In the genomic region with DNA sequence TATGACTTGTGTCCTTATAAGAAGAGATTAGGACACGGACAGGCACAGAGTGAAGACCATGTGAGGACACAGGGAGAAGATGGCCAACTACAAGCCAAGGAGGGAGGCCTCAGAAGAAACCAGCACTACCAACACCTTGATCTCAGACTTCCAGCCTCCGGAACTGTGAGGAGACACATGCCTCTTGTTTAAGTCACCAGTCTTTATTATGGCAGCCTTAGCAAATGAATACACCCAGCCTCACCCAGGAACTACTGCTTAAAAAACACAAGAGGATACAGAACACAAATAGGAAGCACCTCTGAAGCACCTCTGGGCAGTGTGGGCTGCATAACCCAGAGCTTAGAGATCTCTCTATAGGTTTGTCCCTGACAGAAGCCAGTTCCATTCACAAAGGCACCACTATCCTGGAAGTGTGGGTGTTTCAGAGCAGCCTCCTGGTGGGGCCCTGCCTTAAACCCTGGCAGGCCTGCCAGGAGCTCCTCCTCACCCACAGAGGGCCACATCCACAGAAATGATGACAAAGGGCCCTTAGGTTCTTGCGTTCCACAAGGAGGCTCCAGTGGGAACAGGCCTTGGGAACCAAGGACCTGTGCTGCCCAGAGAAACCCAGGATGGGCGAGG, we compare ENCODE assay signal across 10 cellular contexts. TPM values are rescaled to one million over a fixed set of nuclear protein-coding genes. Genes with fewer than 3 reads are reported as not detected.
DNase-seq lines count a peak whose midpoint lies in the region; ATAC-seq, FAIRE-seq and TF ChIP-seq lines count a peak whose summit lies in the region.
"Had no signal": no experiment of that assay in that cellular context is flagged by ENCODE, and none has a peak within 500 bp of the region (broad histone marks: within the 10 kb centered on the region; RNA-seq: fewer than 3 reads in every experiment).

No MANE protein-coding gene starts in this region.

- peaks cover 8% of the 10 kb centered on the region for H3K4me1 Mint-ChIP-seq in endodermal cell
- no peaks in the 10 kb centered on the region for H3K4me1 Mint-ChIP-seq in CD4-positive, alpha-beta memory T cell

- intact Hi-C loops in heart left ventricle (cut with DNase I): loop anchor here in 1 of 10 donors (10.0 kb wide), 1 partner anchor 52 kb away; no protein-coding TSS in a partner anchor
- intact Hi-C loops in left cardiac atrium (cut with DNase I): no loop called here
- intact Hi-C loops in vagina (cut with DNase I): no loop called here
- intact Hi-C loops in CD4-positive, alpha-beta memory T cell (cut with micrococcal nuclease): no loop called here

- no peaks in the 10 kb centered on the region for H3K36me3 ChIP-seq in heart left ventricle
- no peaks in the 10 kb centered on the region for H3K36me3 ChIP-seq in endodermal cell (ENCODE audit: control insufficient read depth, insufficient read depth, low read length)
- no peaks in the 10 kb centered on the region for H3K36me3 ChIP-seq in muscle layer of duodenum (ENCODE audit: control insufficient read depth in 1 of 2, insufficient read depth in 2 of 2, low read length in 2 of 2)
- no peaks in the 10 kb centered on the region for H3K36me3 ChIP-seq in vagina
- H3K36me3 ChIP-seq in CD4-positive, alpha-beta memory T cell (ENCODE audit: insufficient read depth, low read length): no peaks in the 10 kb centered on the region

- no peak overlapping the region for H3K27ac Mint-ChIP-seq in endodermal cell
- H3K27ac Mint-ChIP-seq in CD4-positive, alpha-beta memory T cell: no peak overlapping the region

- TF ChIP-seq CTCF in heart left ventricle (IDR thresholded peaks at IDR 0.05): no peak
- TF ChIP-seq CTCF in endodermal cell (conservative IDR thresholded peaks at IDR 0.05): no peak
- TF ChIP-seq CTCF in vagina (IDR thresholded peaks at IDR 0.05): no peak
- TF ChIP-seq CTCF in D721Med (IDR thresholded peaks at IDR 0.05; ENCODE audit: insufficient read depth, missing control alignments): no peak

- no peak overlapping the region for H3K4me3 ChIP-seq in heart left ventricle
- H3K4me3 ChIP-seq in endodermal cell (ENCODE audit: low read length): no peak overlapping the region
- no peak overlapping the region for H3K4me3 ChIP-seq in muscle layer of duodenum (ENCODE audit: low read depth in 1 of 2, low read length in 2 of 2)
- H3K4me3 ChIP-seq in vagina: no peak overlapping the region
- H3K4me3 ChIP-seq in CD4-positive, alpha-beta memory T cell (ENCODE audit: low read length in 2 of 2): no peak overlapping the region

- H3K27ac ChIP-seq in heart left ventricle: peak overlapping the region in 11 of 12 donors; percentile 53 to 89 (median 65)
- H3K27ac ChIP-seq in endodermal cell (ENCODE audit: low read depth, low read length): no peak overlapping the region
- peak overlapping the region; percentile 89 for H3K27ac ChIP-seq in muscle layer of duodenum (ENCODE audit: low read length)
- peak overlapping the region; percentile 82 for H3K27ac ChIP-seq in vagina
- H3K27ac ChIP-seq in CD4-positive, alpha-beta memory T cell (ENCODE audit: low read depth, low read length): no peak overlapping the region

- FAIRE-seq in D721Med (lab: Jason Lieb, UNC): no peak

- CTCF ChIA-PET in CD4-positive, alpha-beta memory T cell (lab: Charles Lee; ENCODE audit: partially characterized antibody): interaction anchor here (0.9 kb wide), 1 partner anchor 53 kb away, joined by 3 read pairs; no protein-coding TSS in a partner anchor

- TF ChIP-seq POLR2A in heart left ventricle (IDR thresholded peaks at IDR 0.05): no peak
- no peak for TF ChIP-seq POLR2A in vagina (IDR thresholded peaks at IDR 0.05)

- POLR2A ChIA-PET in CD4-positive, alpha-beta memory T cell (lab: Charles Lee; ENCODE audit: partially characterized antibody): no interaction called here

- H3K4me3 Mint-ChIP-seq in endodermal cell: no peak overlapping the region
- H3K4me3 Mint-ChIP-seq in CD4-positive, alpha-beta memory T cell: no peak overlapping the region

- H3K27me3 ChIP-seq in heart left ventricle (no peaks in the 10 kb centered on the region), endodermal cell (ENCODE audit: control insufficient read depth, insufficient read depth, low read length, poor library complexity, severe bottlenecking) (no peaks in the 10 kb centered on the region), muscle layer of duodenum (ENCODE audit: low read depth, low read length) (no peaks in the 10 kb centered on the region), vagina (no peaks in the 10 kb centered on the region)
- H3K27me3 ChIP-seq in CD4-positive, alpha-beta memory T cell (ENCODE audit: insufficient read depth, low read length): no peaks in the 10 kb centered on the region

- peaks cover 5% of the 10 kb centered on the region for H3K9me3 Mint-ChIP-seq in endodermal cell
- peaks cover 0 to 3% (median 0%) of the 10 kb centered on the region in 8 donors for H3K9me3 Mint-ChIP-seq in CD4-positive, alpha-beta memory T cell

- H3K9ac ChIP-seq in endodermal cell (ENCODE audit: extremely low read depth, low read length, poor library complexity, severe bottlenecking): no peak overlapping the region

- H3K4me1 ChIP-seq in heart left ventricle: peaks cover 0 to 15% (median 11%) of the 10 kb centered on the region in 12 donors
- H3K4me1 ChIP-seq in endodermal cell (ENCODE audit: control insufficient read depth, insufficient read depth, low read length): no peaks in the 10 kb centered on the region
- no peaks in the 10 kb centered on the region for H3K4me1 ChIP-seq in muscle layer of duodenum (ENCODE audit: control insufficient read depth in 1 of 2, insufficient read depth in 2 of 2, low read length in 2 of 2)
- H3K4me1 ChIP-seq in vagina: peaks cover 18% of the 10 kb centered on the region
- H3K4me1 ChIP-seq in CD4-positive, alpha-beta memory T cell (ENCODE audit: insufficient read depth, low read length): no peaks in the 10 kb centered on the region

- H3K27me3 Mint-ChIP-seq in endodermal cell (ENCODE audit: insufficient read depth): peaks cover 1% of the 10 kb centered on the region
- no peaks in the 10 kb centered on the region for H3K27me3 Mint-ChIP-seq in CD4-positive, alpha-beta memory T cell

- no peaks in the 10 kb centered on the region for H3K9me3 ChIP-seq in heart left ventricle
- no peaks in the 10 kb centered on the region for H3K9me3 ChIP-seq in endodermal cell (ENCODE audit: control insufficient read depth, low read length)
- no peaks in the 10 kb centered on the region for H3K9me3 ChIP-seq in muscle layer of duodenum (ENCODE audit: control insufficient read depth in 1 of 2, low read length in 2 of 2)
- no peaks in the 10 kb centered on the region for H3K9me3 ChIP-seq in vagina
- no peaks in the 10 kb centered on the region for H3K9me3 ChIP-seq in CD4-positive, alpha-beta memory T cell (ENCODE audit: control insufficient read depth in 1 of 2, low read length in 2 of 2)

- DNase-seq in heart left ventricle: no peak
- no peak for DNase-seq in left cardiac atrium
- DNase-seq in endodermal cell: peak; percentile 39
- no peak for DNase-seq in vagina (ENCODE audit: extremely low spot score in 2 of 2)
- DNase-seq in D721Med (ENCODE audit: insufficient read length, low spot score): no peak
- DNase-seq in stimulated activated CD4-positive, alpha-beta T cell treated with anti-CD3 and anti-CD28 coated beads, Interleukin-12 subunit alpha, Interleukin-12 subunit beta, amount 100 ng/mL, for 4 hours: no peak
- no peak for DNase-seq in CD4-positive, alpha-beta memory T cell
- DNase-seq: NCI-H1930 had no signal

- WGBS in heart left ventricle, 4 donors: 63 to 85% (median 78%) methylated on average over 4 of the region's 4 CpGs
- WGBS in endodermal cell (ENCODE audit: insufficient coverage in 1 of 2, insufficient read length in 1 of 2), 2 experiments: 82 to 100% methylated on average over 2 to 4 of the region's 4 CpGs

- peaks cover 2% of the 10 kb centered on the region for H3K36me3 Mint-ChIP-seq in endodermal cell (ENCODE audit: low read depth)
- H3K36me3 Mint-ChIP-seq in CD4-positive, alpha-beta memory T cell: peaks cover 0 to 3% of the 10 kb centered on the region in 2 donors

- ATAC-seq in heart left ventricle: peak in 2 of 4 donors; percentile 14 to 23
- no peak for ATAC-seq in left cardiac atrium

RNA-seq across cellular contexts. Expression of gene CHRDL2, which starts 58.8 kb away (rescaled TPM):
- 10 to 100 TPM in 1 of 9 donors, 1 to 10 TPM in 8; 1.5 to 13.4 (median 3.4) TPM for total RNA-seq in heart left ventricle
- polyA plus RNA-seq in heart left ventricle: 1 to 10 TPM; 1.5 to 4.4 TPM
- total RNA-seq in left cardiac atrium: 10 to 100 TPM in 1 of 2 donors, 1 to 10 TPM in 1; 6.1 to 25.4 TPM
- 1 to 10 TPM in 1 of 2 donors, under 1 TPM in 1; 0.44 to 1.2 TPM for total RNA-seq in endodermal cell
- 0.53 TPM for polyA plus RNA-seq in endodermal cell (2013, experiment 1 of 2)
- 0.33 TPM for polyA plus RNA-seq in endodermal cell (2013, experiment 2 of 2)
- total RNA-seq in vagina: 3.7 TPM
- not detected for total RNA-seq in CD4-positive, alpha-beta memory T cell
- polyA plus RNA-seq in CD4-positive, alpha-beta memory T cell: not detected
- total RNA-seq: lung microvascular endothelial cell had no signal

Comparison
In these comparisons a context has a peak if more than half of its experiments do, and no peak if none do; other contexts are left out.
1. H3K27ac ChIP-seq: peak in heart left ventricle (11 of 12), muscle layer of duodenum (single experiment) and vagina (single experiment); none in endodermal cell (single experiment) and CD4-positive, alpha-beta memory T cell (single experiment).